33 cellular contexts compared by ENCODE assay signal in the genomic region with DNA sequence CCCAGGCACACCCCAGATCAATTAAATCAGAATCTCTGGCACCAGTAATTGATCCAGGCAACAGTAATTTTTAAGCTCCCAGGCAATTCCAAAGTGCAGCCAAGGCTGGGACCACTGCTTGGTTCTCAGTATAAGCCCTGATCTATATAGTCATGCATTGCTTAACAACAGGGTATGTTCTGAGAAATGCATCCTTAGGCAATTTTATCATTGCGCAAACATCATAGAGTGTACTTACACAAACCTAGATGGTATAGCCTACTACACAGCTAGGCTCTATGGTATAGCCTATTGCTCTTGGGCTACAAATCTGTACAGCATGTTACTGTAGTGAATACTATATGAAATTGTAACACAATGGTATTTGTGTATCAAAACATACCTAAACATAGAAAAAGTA. TPM values are rescaled to one million over a fixed set of nuclear protein-coding genes. Genes with fewer than 3 reads are reported as not detected.
A peak's percentile ranks its signal among the peaks of the same experiment; 100 is the strongest.
DNase-seq lines count a peak whose midpoint lies in the region; ATAC-seq, FAIRE-seq and TF ChIP-seq lines count a peak whose summit lies in the region.
"Had no signal": no experiment of that assay in that cellular context is flagged by ENCODE, and none has a peak within 500 bp of the region (broad histone marks: within the 10 kb centered on the region; RNA-seq: fewer than 3 reads in every experiment).

No MANE protein-coding gene starts in this region.

- DNase-seq in GM12891 (ENCODE audit: insufficient read length, low spot score): no peak
- peak; percentile 87 for DNase-seq in NOMO-1 treated with DMSO at 0.1 percent for 48 hours (lab: John Stamatoyannopoulos, UW; ENCODE audit: unreplicated experiment)
- DNase-seq in amniotic epithelial cell (ENCODE audit: low read depth): peak; percentile 49
- no peak for DNase-seq in natural killer cell
- DNase-seq in activated naive CD8-positive, alpha-beta T cell treated with anti-CD3 and anti-CD28 coated beads for 36 hours: no peak
- no peak for DNase-seq in inferior parietal cortex (ENCODE audit: extremely low spot score)
- DNase-seq in testis: no peak
- DNase-seq in NCI-H82 (lab: John Stamatoyannopoulos, UW): no peak
- DNase-seq: ACHN; activated B cell treated with CpG ODN at 0.5 μM for 24 hours; activated CD4-positive, alpha-beta T cell treated with anti-CD3 and anti-CD28 coated beads, Interleukin-2, amount 50 U/mL, for 4 hours; COR-L47; DMS53; kidney; NCI-H1417; NCI-H2081; PC-9; SHP77; upper lobe of left lung had no signal

- H3K4me3 Mint-ChIP-seq in natural killer cell: no peak overlapping the region
- H3K4me3 Mint-ChIP-seq in activated naive CD8-positive, alpha-beta T cell treated with anti-CD3 and anti-CD28 coated beads for 36 hours: no peak overlapping the region
- H3K4me3 Mint-ChIP-seq: activated B cell treated with CpG ODN at 0.5 μM for 24 hours; activated naive CD4-positive, alpha-beta T cell treated with anti-CD3 and anti-CD28 coated beads, Interleukin-2, amount 50 U/mL, for 24 hours; central memory CD8-positive, alpha-beta T cell; nephron had no signal

- no peaks in the 10 kb centered on the region for H3K9me3 ChIP-seq in testis
- H3K9me3 ChIP-seq: upper lobe of left lung had no signal

- ATAC-seq in natural killer cell: no peak

- H3K36me3 Mint-ChIP-seq in natural killer cell: peaks cover 7% of the 10 kb centered on the region
- H3K36me3 Mint-ChIP-seq in activated naive CD8-positive, alpha-beta T cell treated with anti-CD3 and anti-CD28 coated beads for 36 hours: peaks cover 23% of the 10 kb centered on the region

- no peak overlapping the region for H3K4me3 ChIP-seq in testis
- H3K4me3 ChIP-seq: PC-9, upper lobe of left lung had no signal

- no peak overlapping the region for H3K27ac ChIP-seq in testis
- H3K27ac ChIP-seq: PC-9 had no signal

- peak overlapping the region; percentile 89 to 90 for H3K27ac Mint-ChIP-seq in natural killer cell
- H3K27ac Mint-ChIP-seq in activated naive CD8-positive, alpha-beta T cell treated with anti-CD3 and anti-CD28 coated beads for 36 hours: no peak overlapping the region
- H3K27ac Mint-ChIP-seq: activated B cell treated with CpG ODN at 0.5 μM for 24 hours had no signal

- H3K4me1 ChIP-seq in testis: no peaks in the 10 kb centered on the region

- no peaks in the 10 kb centered on the region for H3K36me3 ChIP-seq in testis (ENCODE audit: low read depth, missing control alignments)

- peaks cover 63 to 74% of the 10 kb centered on the region in 2 donors for H3K4me1 Mint-ChIP-seq in natural killer cell
- peaks cover 32% of the 10 kb centered on the region for H3K4me1 Mint-ChIP-seq in activated naive CD8-positive, alpha-beta T cell treated with anti-CD3 and anti-CD28 coated beads for 36 hours
- H3K4me1 Mint-ChIP-seq: nephron had no signal

- FAIRE-seq in GM12891 (lab: Jason Lieb, UNC): peak; percentile 28
- FAIRE-seq: astrocyte, H54, kidney had no signal

- TF ChIP-seq POLR2A in GM12891 (IDR thresholded peaks at IDR 0.05; ENCODE audit: low read depth, low read length): no peak
- no peak for TF ChIP-seq POLR2A in testis (IDR thresholded peaks at IDR 0.05)

- intact Hi-C loops in natural killer cell (cut with micrococcal nuclease) (loop anchor here (5.0 kb wide), 1 partner anchor 278 kb away; a partner anchor contains a TSS), testis (cut with DNase I; ENCODE audit: low total_unique reads) (no loop called here)

- no peaks in the 10 kb centered on the region for H3K27me3 ChIP-seq in testis
- H3K27me3 ChIP-seq: upper lobe of left lung had no signal

- WGBS in testis, 2 donors: 91 to 100% methylated on average over 1 of the region's 1 CpG

- peaks cover 0 to 3% of the 10 kb centered on the region in 2 donors for H3K9me3 Mint-ChIP-seq in natural killer cell
- no peaks in the 10 kb centered on the region for H3K9me3 Mint-ChIP-seq in activated naive CD8-positive, alpha-beta T cell treated with anti-CD3 and anti-CD28 coated beads for 36 hours
- H3K9me3 Mint-ChIP-seq: activated B cell treated with CpG ODN at 0.5 μM for 24 hours; activated naive CD4-positive, alpha-beta T cell treated with anti-CD3 and anti-CD28 coated beads, Interleukin-2, amount 50 U/mL, for 24 hours; nephron had no signal

- no peaks in the 10 kb centered on the region for H3K27me3 Mint-ChIP-seq in natural killer cell (ENCODE audit: low read depth in 2 of 2)
- no peaks in the 10 kb centered on the region for H3K27me3 Mint-ChIP-seq in activated naive CD8-positive, alpha-beta T cell treated with anti-CD3 and anti-CD28 coated beads for 36 hours
- H3K27me3 Mint-ChIP-seq: activated B cell treated with CpG ODN at 0.5 μM for 24 hours; activated naive CD4-positive, alpha-beta T cell treated with anti-CD3 and anti-CD28 coated beads, Interleukin-2, amount 50 U/mL, for 24 hours; central memory CD8-positive, alpha-beta T cell had no signal

- TF ChIP-seq CTCF in natural killer cell (IDR thresholded peaks at IDR 0.05): no peak
- no peak for TF ChIP-seq CTCF in testis (IDR thresholded peaks at IDR 0.05)

TF ChIP-seq in GM12891, 5 proteins besides CTCF, POLR2A, EP300 and RAD21:
- TF ChIP-seq SPI1 (IDR thresholded peaks at IDR 0.05; ENCODE audit: low read depth, low read length): no peak

RNA-seq across cellular contexts. Expression of a gene that starts 0.6 kb away (rescaled TPM):
- not detected for polyA plus RNA-seq in GM12891 (2012; ENCODE audit: low read depth, missing spikeins)
- total RNA-seq in natural killer cell (not detected), testis (10 to 100 TPM; 10.1 to 38.5 TPM)
- not detected for total RNA-seq in activated naive CD8-positive, alpha-beta T cell treated with anti-CD3 and anti-CD28 coated beads for 36 hours
- polyA plus RNA-seq in testis (ENCODE audit: insufficient read depth, low read depth, low replicate concordance): 28.9 TPM
- total RNA-seq: activated B cell treated with CpG ODN at 0.5 μM for 24 hours, astrocyte, dermis microvascular lymphatic vessel endothelial cell, fibroblast of lung, G401, glomerular endothelial cell, kidney, lower leg skin, osteocyte, PC-9, renal cortical epithelial cell, subcutaneous adipose tissue, upper lobe of left lung had no signal
- polyA plus RNA-seq: BJ, fibroblast of lung had no signal

RNA-seq across cellular contexts. Expression of a gene that starts 5.7 kb away (rescaled TPM):
- polyA plus RNA-seq in GM12891 (2012; ENCODE audit: low read depth, missing spikeins): not detected
- total RNA-seq in natural killer cell (not detected), testis (not detected)
- total RNA-seq in activated naive CD8-positive, alpha-beta T cell treated with anti-CD3 and anti-CD28 coated beads for 36 hours: not detected
- not detected for polyA plus RNA-seq in testis (ENCODE audit: insufficient read depth, low read depth, low replicate concordance)
- total RNA-seq: activated B cell treated with CpG ODN at 0.5 μM for 24 hours, astrocyte, dermis microvascular lymphatic vessel endothelial cell, fibroblast of lung, G401, glomerular endothelial cell, kidney, lower leg skin, osteocyte, PC-9, renal cortical epithelial cell, subcutaneous adipose tissue, upper lobe of left lung had no signal
- polyA plus RNA-seq: BJ, fibroblast of lung had no signal

RNA-seq across cellular contexts. Expression of a gene that starts 29.7 kb away (rescaled TPM):
- 13.8 TPM for polyA plus RNA-seq in GM12891 (2012; ENCODE audit: low read depth, missing spikeins)
- 10 to 100 TPM; 50.6 to 76.9 (median 58.4) TPM for total RNA-seq in natural killer cell
- total RNA-seq in activated naive CD8-positive, alpha-beta T cell treated with anti-CD3 and anti-CD28 coated beads for 36 hours: 10 to 100 TPM; 14.2 to 16.0 TPM
- 100 to 1,000 TPM; 134 to 156 TPM for total RNA-seq in testis
- 98.3 TPM for polyA plus RNA-seq in testis (ENCODE audit: insufficient read depth, low read depth, low replicate concordance)

RNA-seq across cellular contexts. Expression of a gene that starts 34.2 kb away (rescaled TPM):
- 0.10 TPM for polyA plus RNA-seq in GM12891 (2012; ENCODE audit: low read depth, missing spikeins)
- total RNA-seq in natural killer cell (under 1 TPM; 0.35 to 0.50 (median 0.39) TPM), testis (1 to 10 TPM; 7.9 to 9.1 TPM)
- under 1 TPM; 0.10 to 0.30 TPM for total RNA-seq in activated naive CD8-positive, alpha-beta T cell treated with anti-CD3 and anti-CD28 coated beads for 36 hours
- polyA plus RNA-seq in testis (ENCODE audit: insufficient read depth, low read depth, low replicate concordance): 14.4 TPM
- total RNA-seq: dermis microvascular lymphatic vessel endothelial cell, G401, lower leg skin, osteocyte, subcutaneous adipose tissue had no signal

RNA-seq across cellular contexts. Expression of a gene that starts 34.6 kb away (rescaled TPM):
- not detected for polyA plus RNA-seq in GM12891 (2012; ENCODE audit: low read depth, missing spikeins)
- total RNA-seq in natural killer cell (under 1 TPM in 1 of 3 donors, not detected in 2; 0.35 TPM), testis (under 1 TPM in 1 of 2 donors, not detected in 1; 0.68 TPM)
- not detected for total RNA-seq in activated naive CD8-positive, alpha-beta T cell treated with anti-CD3 and anti-CD28 coated beads for 36 hours
- polyA plus RNA-seq in testis (ENCODE audit: insufficient read depth, low read depth, low replicate concordance): not detected
- total RNA-seq: activated B cell treated with CpG ODN at 0.5 μM for 24 hours, astrocyte, dermis microvascular lymphatic vessel endothelial cell, fibroblast of lung, G401, glomerular endothelial cell, kidney, lower leg skin, osteocyte, PC-9, renal cortical epithelial cell had no signal
- polyA plus RNA-seq: BJ, fibroblast of lung had no signal

Comparison
In these comparisons a context has a peak if more than half of its experiments do, and no peak if none do; other contexts are left out.
1. DNase-seq: peak in NOMO-1 treated with DMSO at 0.1 percent for 48 hours (single experiment) and amniotic epithelial cell (single experiment); none in GM12891 (single experiment), natural killer cell (single experiment), activated naive CD8-positive, alpha-beta T cell treated with anti-CD3 and anti-CD28 coated beads for 36 hours (single experiment), inferior parietal cortex (single experiment), testis (single experiment) and NCI-H82 (single experiment).
2. RNA of a gene that starts 0.6 kb away (total RNA-seq): 10.1 to 38.5 TPM in testis; not detected in natural killer cell and not detected in activated naive CD8-positive, alpha-beta T cell treated with anti-CD3 and anti-CD28 coated beads for 36 hours; every median in the first group is over 10 times any median in the second.